ENCODE assay signal across 1 cellular context in the genomic region with DNA sequence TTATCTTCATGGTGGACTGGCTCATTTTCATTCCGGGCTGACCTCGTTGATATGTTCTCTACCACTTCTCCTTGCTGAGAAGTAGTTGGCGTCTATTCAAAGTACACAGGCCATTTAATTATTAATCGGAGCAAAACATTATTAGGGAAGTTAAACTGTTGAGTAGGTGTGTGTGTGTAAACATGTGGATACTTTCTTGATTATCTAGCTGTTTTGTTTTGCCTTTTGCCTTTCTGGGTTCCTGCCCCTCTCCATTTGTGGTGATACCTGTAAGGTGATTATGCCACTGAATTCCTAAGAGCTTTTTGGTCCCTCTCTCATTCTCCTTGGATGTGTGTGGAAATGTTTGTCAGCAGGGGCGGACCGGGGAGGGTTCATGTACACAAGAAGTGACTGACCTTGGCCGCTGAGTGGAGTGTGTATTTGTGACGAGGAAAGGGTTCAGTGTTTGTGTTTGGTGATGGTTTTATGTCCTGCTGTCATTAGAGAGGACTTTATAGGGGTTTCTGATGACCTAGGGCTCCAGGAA.
A peak's percentile ranks its signal among the peaks of the same experiment; 100 is the strongest.
TF ChIP-seq lines count a peak whose summit lies in the region.

No MANE protein-coding gene starts in this region.

TF ChIP-seq in liver, 16 proteins besides CTCF, POLR2A, EP300 and RAD21:
- TF ChIP-seq EGR1 (IDR thresholded peaks at IDR 0.05; ENCODE audit: low read depth in 2 of 2) = peak; percentile 67 to 79
- no peak for TF ChIP-seq GABPA (IDR thresholded peaks at IDR 0.05 in 1 of 2, conservative IDR thresholded peaks at IDR 0.05 in 1 of 2)
- TF ChIP-seq SP1 (IDR thresholded peaks at IDR 0.05) = peak; percentile 97
- peak; percentile 73 to 78 for TF ChIP-seq JUND (IDR thresholded peaks at IDR 0.05)
- TF ChIP-seq HNF4A (conservative IDR thresholded peaks at IDR 0.05) = peak; percentile 86 to 87
- peak; percentile 96 for TF ChIP-seq FOXA2 (IDR thresholded peaks at IDR 0.05)
- peak; percentile 93 for TF ChIP-seq YY1 (IDR thresholded peaks at IDR 0.05)
- peak; percentile 95 for TF ChIP-seq RXRA (IDR thresholded peaks at IDR 0.05)
- peak; percentile 78 for TF ChIP-seq HNF4G (IDR thresholded peaks at IDR 0.05)
- peak; percentile 49 for TF ChIP-seq ATF3 (IDR thresholded peaks at IDR 0.05)
- TF ChIP-seq FOXA1 (IDR thresholded peaks at IDR 0.05) = peak; percentile 94
- TF ChIP-seq TAF1 (conservative IDR thresholded peaks at IDR 0.05) = peak; percentile 40
- peak; percentile 77 for TF ChIP-seq NR2F2 (IDR thresholded peaks at IDR 0.05)
- TF ChIP-seq, protein P1, sequence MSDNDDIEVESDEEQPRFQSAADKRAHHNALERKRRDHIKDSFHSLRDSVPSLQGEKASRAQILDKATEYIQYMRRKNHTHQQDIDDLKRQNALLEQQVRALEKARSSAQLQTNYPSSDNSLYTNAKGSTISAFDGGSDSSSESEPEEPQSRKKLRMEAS (IDR thresholded peaks at IDR 0.05) = peak; percentile 65
- TF ChIP-seq ZBTB33 (IDR thresholded peaks at IDR 0.05) = peak; percentile 82
- TF ChIP-seq, protein P2, sequence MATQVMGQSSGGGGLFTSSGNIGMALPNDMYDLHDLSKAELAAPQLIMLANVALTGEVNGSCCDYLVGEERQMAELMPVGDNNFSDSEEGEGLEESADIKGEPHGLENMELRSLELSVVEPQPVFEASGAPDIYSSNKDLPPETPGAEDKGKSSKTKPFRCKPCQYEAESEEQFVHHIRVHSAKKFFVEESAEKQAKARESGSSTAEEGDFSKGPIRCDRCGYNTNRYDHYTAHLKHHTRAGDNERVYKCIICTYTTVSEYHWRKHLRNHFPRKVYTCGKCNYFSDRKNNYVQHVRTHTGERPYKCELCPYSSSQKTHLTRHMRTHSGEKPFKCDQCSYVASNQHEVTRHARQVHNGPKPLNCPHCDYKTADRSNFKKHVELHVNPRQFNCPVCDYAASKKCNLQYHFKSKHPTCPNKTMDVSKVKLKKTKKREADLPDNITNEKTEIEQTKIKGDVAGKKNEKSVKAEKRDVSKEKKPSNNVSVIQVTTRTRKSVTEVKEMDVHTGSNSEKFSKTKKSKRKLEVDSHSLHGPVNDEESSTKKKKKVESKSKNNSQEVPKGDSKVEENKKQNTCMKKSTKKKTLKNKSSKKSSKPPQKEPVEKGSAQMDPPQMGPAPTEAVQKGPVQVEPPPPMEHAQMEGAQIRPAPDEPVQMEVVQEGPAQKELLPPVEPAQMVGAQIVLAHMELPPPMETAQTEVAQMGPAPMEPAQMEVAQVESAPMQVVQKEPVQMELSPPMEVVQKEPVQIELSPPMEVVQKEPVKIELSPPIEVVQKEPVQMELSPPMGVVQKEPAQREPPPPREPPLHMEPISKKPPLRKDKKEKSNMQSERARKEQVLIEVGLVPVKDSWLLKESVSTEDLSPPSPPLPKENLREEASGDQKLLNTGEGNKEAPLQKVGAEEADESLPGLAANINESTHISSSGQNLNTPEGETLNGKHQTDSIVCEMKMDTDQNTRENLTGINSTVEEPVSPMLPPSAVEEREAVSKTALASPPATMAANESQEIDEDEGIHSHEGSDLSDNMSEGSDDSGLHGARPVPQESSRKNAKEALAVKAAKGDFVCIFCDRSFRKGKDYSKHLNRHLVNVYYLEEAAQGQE (IDR thresholded peaks at IDR 0.05) = peak; percentile 55
TF ChIP-seq in liver: peak in this region for 15.
